Comparison of ENCODE assay signal across 9 cellular contexts in genomic region chr18:76983184-76983583, GRCh38.
DNase-seq lines count a peak whose midpoint lies in the region; ATAC-seq, FAIRE-seq and TF ChIP-seq lines count a peak whose summit lies in the region.
"Had no signal": no experiment of that assay in that cellular context is flagged by ENCODE, and none has a peak within 500 bp of the region (broad histone marks: within the 10 kb centered on the region; RNA-seq: fewer than 3 reads in every experiment).

No MANE protein-coding gene starts in this region.

- peak; percentile 71 for DNase-seq in EL
- peak; percentile 94 for DNase-seq in GM23338 (ENCODE audit: low spot score)
- DNase-seq in Kasumi-1 (lab: John Stamatoyannopoulos, UW) = peak; percentile 58 to 69
- peak; percentile 56 for DNase-seq in RCC 7860 (ENCODE audit: low spot score)
- peak; percentile 77 for DNase-seq in activated T-helper 1 cell treated with anti-CD3 and anti-CD28 coated beads, Interleukin-12 subunit alpha, Interleukin-12 subunit beta, Interleukin-2, Interleukin-4 antibody, amounts not matched to agents 30 ng/mL and 10 ng/mL and 1 ng/mL, durations not matched to agents 14 hours and 24 hours and 36 hours (ENCODE audit: low spot score)
- DNase-seq in fibroblast of the aortic adventitia (ENCODE audit: low read depth) = peak; percentile 70
- peak; percentile 41 for DNase-seq in non-pigmented ciliary epithelial cell (ENCODE audit: low read depth)

- peaks cover 38% of the 10 kb centered on the region for H3K4me1 Mint-ChIP-seq in GM23338
- H3K4me1 Mint-ChIP-seq in activated T-helper 1 cell treated with anti-CD3 and anti-CD28 coated beads, Interleukin-12 subunit alpha, Interleukin-12 subunit beta, Interleukin-2, Interleukin-4 antibody, amounts not matched to agents 30 ng/mL and 10 ng/mL and 1 ng/mL, durations not matched to agents 14 hours and 24 hours and 36 hours (ENCODE audit: low read depth) = peaks cover 10% of the 10 kb centered on the region

- H3K9me3 Mint-ChIP-seq in GM23338 = no peaks in the 10 kb centered on the region
- H3K9me3 Mint-ChIP-seq in activated T-helper 1 cell treated with anti-CD3 and anti-CD28 coated beads, Interleukin-12 subunit alpha, Interleukin-12 subunit beta, Interleukin-2, Interleukin-4 antibody, amounts not matched to agents 30 ng/mL and 10 ng/mL and 1 ng/mL, durations not matched to agents 14 hours and 24 hours and 36 hours = no peaks in the 10 kb centered on the region
- H3K9me3 Mint-ChIP-seq: stimulated activated naive CD8-positive, alpha-beta T cell treated with anti-CD3 and anti-CD28 coated beads, Interleukin-15, Interleukin-2, amounts not matched to agents 100 ng/mL and 50 ng/mL, for 24 hours had no signal

- H3K27me3 Mint-ChIP-seq in GM23338 (ENCODE audit: insufficient read depth, low read depth, poor library complexity) = peaks cover 9% of the 10 kb centered on the region
- peaks cover 2% of the 10 kb centered on the region for H3K27me3 Mint-ChIP-seq in activated T-helper 1 cell treated with anti-CD3 and anti-CD28 coated beads, Interleukin-12 subunit alpha, Interleukin-12 subunit beta, Interleukin-2, Interleukin-4 antibody, amounts not matched to agents 30 ng/mL and 10 ng/mL and 1 ng/mL, durations not matched to agents 14 hours and 24 hours and 36 hours (ENCODE audit: insufficient read depth)
- H3K27me3 Mint-ChIP-seq: stimulated activated naive CD8-positive, alpha-beta T cell treated with anti-CD3 and anti-CD28 coated beads, Interleukin-15, Interleukin-2, amounts not matched to agents 100 ng/mL and 50 ng/mL, for 24 hours had no signal

- intact Hi-C loops in activated T-helper 1 cell treated with anti-CD3 and anti-CD28 coated beads, Interleukin-12 subunit alpha, Interleukin-12 subunit beta, Interleukin-2, Interleukin-4 antibody, amounts not matched to agents 30 ng/mL and 10 ng/mL and 1 ng/mL, durations not matched to agents 14 hours and 24 hours and 36 hours (cut with micrococcal nuclease) = loop anchor here (1.0 to 5.0 kb wide), 7 partner anchors 50 to 669 kb away; partner anchors contain the start of gene ZNF236

- H3K4me2 ChIP-seq in GM23338 = 0 out of 2 replicates have a peak overlapping the region, but pooled peaks have one; percentile 48

- H3F3A ChIP-seq in GM23338 (replicated peaks; ENCODE audit: low read depth) = no peaks in the 10 kb centered on the region

- no peaks in the 10 kb centered on the region for H3K9me2 ChIP-seq in GM23338 (ENCODE audit: insufficient read depth)

- peak overlapping the region; percentile 25; the same call in 1 of the 2 replicates for H3K4me3 ChIP-seq in GM23338
- H3K4me3 ChIP-seq in fibroblast of the aortic adventitia (ENCODE audit: low read depth, low read length) = no peak overlapping the region

- H3K4me3 Mint-ChIP-seq in GM23338 = no peak overlapping the region
- H3K4me3 Mint-ChIP-seq in activated T-helper 1 cell treated with anti-CD3 and anti-CD28 coated beads, Interleukin-12 subunit alpha, Interleukin-12 subunit beta, Interleukin-2, Interleukin-4 antibody, amounts not matched to agents 30 ng/mL and 10 ng/mL and 1 ng/mL, durations not matched to agents 14 hours and 24 hours and 36 hours = no peak overlapping the region
- H3K4me3 Mint-ChIP-seq: stimulated activated naive CD8-positive, alpha-beta T cell treated with anti-CD3 and anti-CD28 coated beads, Interleukin-15, Interleukin-2, amounts not matched to agents 100 ng/mL and 50 ng/mL, for 24 hours had no signal

- no peaks in the 10 kb centered on the region for H4K20me1 ChIP-seq in GM23338 (replicated peaks; ENCODE audit: insufficient read depth)

- ATAC-seq in GM23338 = peak; percentile 87

- H3K4me1 ChIP-seq in GM23338 (ENCODE audit: insufficient read depth) = peaks cover 22% of the 10 kb centered on the region

- no peaks in the 10 kb centered on the region for H3K79me2 ChIP-seq in GM23338 (replicated peaks; ENCODE audit: insufficient read depth)

- H3K27ac Mint-ChIP-seq in GM23338 = 0 out of 2 replicates have a peak overlapping the region, but pooled peaks have one; percentile 28
- no peak overlapping the region for H3K27ac Mint-ChIP-seq in activated T-helper 1 cell treated with anti-CD3 and anti-CD28 coated beads, Interleukin-12 subunit alpha, Interleukin-12 subunit beta, Interleukin-2, Interleukin-4 antibody, amounts not matched to agents 30 ng/mL and 10 ng/mL and 1 ng/mL, durations not matched to agents 14 hours and 24 hours and 36 hours
- H3K27ac Mint-ChIP-seq: stimulated activated naive CD8-positive, alpha-beta T cell treated with anti-CD3 and anti-CD28 coated beads, Interleukin-15, Interleukin-2, amounts not matched to agents 100 ng/mL and 50 ng/mL, for 24 hours had no signal

- peak; percentile 15 for FAIRE-seq in RCC 7860 (lab: Jason Lieb, UNC)

- H3K36me3 ChIP-seq in GM23338 (ENCODE audit: insufficient read depth) = no peaks in the 10 kb centered on the region

- TF ChIP-seq CTCF in GM23338 (conservative IDR thresholded peaks at IDR 0.05; ENCODE audit: low read depth in 2 of 2) (peak; percentile 87 to 89), fibroblast of the aortic adventitia (IDR thresholded peaks at IDR 0.05; ENCODE audit: insufficient read depth, low read length) (peak; percentile 92)

- no peaks in the 10 kb centered on the region for H3K36me3 Mint-ChIP-seq in GM23338 (ENCODE audit: low read depth)
- no peaks in the 10 kb centered on the region for H3K36me3 Mint-ChIP-seq in activated T-helper 1 cell treated with anti-CD3 and anti-CD28 coated beads, Interleukin-12 subunit alpha, Interleukin-12 subunit beta, Interleukin-2, Interleukin-4 antibody, amounts not matched to agents 30 ng/mL and 10 ng/mL and 1 ng/mL, durations not matched to agents 14 hours and 24 hours and 36 hours (ENCODE audit: low read depth)

- H2AFZ ChIP-seq in GM23338 = no peak overlapping the region

- H3K27ac ChIP-seq in GM23338 (ENCODE audit: low read depth) (no peak overlapping the region), temporal lobe (ENCODE audit: low read depth, low read length) (peak overlapping the region; percentile 52)

- H3K27me3 ChIP-seq in GM23338 (ENCODE audit: insufficient read depth) = no peaks in the 10 kb centered on the region

TF ChIP-seq in GM23338, 12 proteins besides CTCF, POLR2A, EP300 and RAD21:
- TF ChIP-seq CREB1 (CRISPR knock-in tag; IDR thresholded peaks at IDR 0.05; ENCODE audit: low read depth) (peak; percentile 56), EZH2 (IDR thresholded peaks at IDR 0.05; ENCODE audit: low read depth, unreplicated experiment) (no peak), ZNF331 (CRISPR knock-in tag; IDR thresholded peaks at IDR 0.05; ENCODE audit: low read depth) (no peak), ZNF462 (CRISPR knock-in tag; IDR thresholded peaks at IDR 0.05) (no peak)

Comparison
In these comparisons a context has a peak if more than half of its experiments do, and no peak if none do; other contexts are left out.
1. DNase-seq: peak in every context shown above with its lines; median percentile 94 in GM23338; 77 in activated T-helper 1 cell treated with anti-CD3 and anti-CD28 coated beads, Interleukin-12 subunit alpha, Interleukin-12 subunit beta, Interleukin-2, Interleukin-4 antibody, amounts not matched to agents 30 ng/mL and 10 ng/mL and 1 ng/mL, durations not matched to agents 14 hours and 24 hours and 36 hours; 71 in EL; 70 in fibroblast of the aortic adventitia; 64 in Kasumi-1; 56 in RCC 7860; 41 in non-pigmented ciliary epithelial cell.